In the genomic region with DNA sequence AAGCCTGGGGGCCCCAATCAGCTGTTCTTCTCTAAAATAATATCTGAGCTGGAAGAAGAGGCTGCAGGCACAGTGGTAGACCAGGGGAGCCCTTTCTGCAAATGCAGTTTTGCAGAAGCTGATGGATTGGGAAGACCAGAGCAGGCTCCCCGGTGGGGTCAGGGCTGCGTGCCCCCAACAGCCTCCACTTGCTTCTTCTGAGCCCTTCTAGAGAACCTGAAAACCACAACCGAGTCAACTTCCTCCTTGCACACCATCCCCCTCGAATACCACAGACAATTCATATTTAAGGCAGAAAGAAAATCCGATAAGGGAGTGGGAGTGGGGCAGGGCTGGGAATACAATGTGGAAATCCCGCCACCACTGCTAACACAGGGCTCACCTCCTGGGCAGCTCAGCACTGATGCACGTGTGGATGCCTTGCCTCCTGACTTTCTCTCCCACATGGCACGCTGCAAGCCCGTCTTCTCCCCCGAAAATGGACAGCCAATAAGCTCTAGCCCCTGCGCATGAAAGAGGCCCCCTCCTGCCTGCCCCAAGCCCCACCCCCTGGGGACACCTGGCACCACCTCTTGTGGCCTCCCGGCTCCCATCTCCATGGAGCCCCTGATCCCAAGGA, we compare ENCODE assay signal across 1 cellular context.
A peak's percentile ranks its signal among the peaks of the same experiment; 100 is the strongest.
TF ChIP-seq lines count a peak whose summit lies in the region.

No MANE protein-coding gene starts in this region.

TF ChIP-seq in GM12878, 131 proteins besides CTCF, POLR2A, EP300 and RAD21 (continued from another document and continues in another):
- TF ChIP-seq, protein P1, sequence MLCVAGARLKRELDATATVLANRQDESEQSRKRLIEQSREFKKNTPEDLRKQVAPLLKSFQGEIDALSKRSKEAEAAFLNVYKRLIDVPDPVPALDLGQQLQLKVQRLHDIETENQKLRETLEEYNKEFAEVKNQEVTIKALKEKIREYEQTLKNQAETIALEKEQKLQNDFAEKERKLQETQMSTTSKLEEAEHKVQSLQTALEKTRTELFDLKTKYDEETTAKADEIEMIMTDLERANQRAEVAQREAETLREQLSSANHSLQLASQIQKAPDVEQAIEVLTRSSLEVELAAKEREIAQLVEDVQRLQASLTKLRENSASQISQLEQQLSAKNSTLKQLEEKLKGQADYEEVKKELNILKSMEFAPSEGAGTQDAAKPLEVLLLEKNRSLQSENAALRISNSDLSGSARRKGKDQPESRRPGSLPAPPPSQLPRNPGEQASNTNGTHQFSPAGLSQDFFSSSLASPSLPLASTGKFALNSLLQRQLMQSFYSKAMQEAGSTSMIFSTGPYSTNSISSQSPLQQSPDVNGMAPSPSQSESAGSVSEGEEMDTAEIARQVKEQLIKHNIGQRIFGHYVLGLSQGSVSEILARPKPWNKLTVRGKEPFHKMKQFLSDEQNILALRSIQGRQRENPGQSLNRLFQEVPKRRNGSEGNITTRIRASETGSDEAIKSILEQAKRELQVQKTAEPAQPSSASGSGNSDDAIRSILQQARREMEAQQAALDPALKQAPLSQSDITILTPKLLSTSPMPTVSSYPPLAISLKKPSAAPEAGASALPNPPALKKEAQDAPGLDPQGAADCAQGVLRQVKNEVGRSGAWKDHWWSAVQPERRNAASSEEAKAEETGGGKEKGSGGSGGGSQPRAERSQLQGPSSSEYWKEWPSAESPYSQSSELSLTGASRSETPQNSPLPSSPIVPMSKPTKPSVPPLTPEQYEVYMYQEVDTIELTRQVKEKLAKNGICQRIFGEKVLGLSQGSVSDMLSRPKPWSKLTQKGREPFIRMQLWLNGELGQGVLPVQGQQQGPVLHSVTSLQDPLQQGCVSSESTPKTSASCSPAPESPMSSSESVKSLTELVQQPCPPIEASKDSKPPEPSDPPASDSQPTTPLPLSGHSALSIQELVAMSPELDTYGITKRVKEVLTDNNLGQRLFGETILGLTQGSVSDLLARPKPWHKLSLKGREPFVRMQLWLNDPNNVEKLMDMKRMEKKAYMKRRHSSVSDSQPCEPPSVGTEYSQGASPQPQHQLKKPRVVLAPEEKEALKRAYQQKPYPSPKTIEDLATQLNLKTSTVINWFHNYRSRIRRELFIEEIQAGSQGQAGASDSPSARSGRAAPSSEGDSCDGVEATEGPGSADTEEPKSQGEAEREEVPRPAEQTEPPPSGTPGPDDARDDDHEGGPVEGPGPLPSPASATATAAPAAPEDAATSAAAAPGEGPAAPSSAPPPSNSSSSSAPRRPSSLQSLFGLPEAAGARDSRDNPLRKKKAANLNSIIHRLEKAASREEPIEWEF (IDR thresholded peaks at IDR 0.05; ENCODE audit: insufficient replicate concordance, low read depth, low read length) = no peak
- TF ChIP-seq NR2F1 (conservative IDR thresholded peaks at IDR 0.05) = peak; percentile 87
- TF ChIP-seq BCL11A (IDR thresholded peaks at IDR 0.05; ENCODE audit: low read depth, low read length) = peak; percentile 40; the same call in 1 of the 2 replicates
- no peak for TF ChIP-seq ZSCAN29 (IDR thresholded peaks at IDR 0.05)
- peak; percentile 60; the same call in 1 of the 2 replicates for TF ChIP-seq CHD2 (IDR thresholded peaks at IDR 0.05; ENCODE audit: borderline replicate concordance, low read depth, low read length)
- TF ChIP-seq JUNB (IDR thresholded peaks at IDR 0.05) = no peak
- no peak for TF ChIP-seq PAX8 (IDR thresholded peaks at IDR 0.05)
- TF ChIP-seq KLF5 (IDR thresholded peaks at IDR 0.05; ENCODE audit: partially characterized antibody) = no peak
- no peak for TF ChIP-seq POU2F2 (IDR thresholded peaks at IDR 0.05; ENCODE audit: borderline replicate concordance, low read depth, low read length)
- 0 out of 2 replicates have a peak, but pooled peaks have one; percentile 32 for TF ChIP-seq MLLT1 (IDR thresholded peaks at IDR 0.05)
- TF ChIP-seq TCF12 (IDR thresholded peaks at IDR 0.05; ENCODE audit: low read depth, low read length) = 0 out of 2 replicates have a peak, but pooled peaks have one; percentile 17
- no peak for TF ChIP-seq CHD4 (IDR thresholded peaks at IDR 0.05)
- TF ChIP-seq HSF1 (IDR thresholded peaks at IDR 0.05; ENCODE audit: low read depth, low read length) = no peak
- TF ChIP-seq PAX5 (IDR thresholded peaks at IDR 0.05; ENCODE audit: borderline replicate concordance, low read depth, low read length) = peak; percentile 55; the same call in 1 of the 2 replicates
- TF ChIP-seq POLR2AphosphoS5 (IDR thresholded peaks at IDR 0.05; ENCODE audit: low read length) = no peak; the same call in 1 of the 2 replicates
- no peak for TF ChIP-seq E4F1 (IDR thresholded peaks at IDR 0.05; ENCODE audit: borderline replicate concordance, partially characterized antibody)
- no peak for TF ChIP-seq ZNF207 (IDR thresholded peaks at IDR 0.05; ENCODE audit: borderline replicate concordance)
- TF ChIP-seq BCL3 (IDR thresholded peaks at IDR 0.05; ENCODE audit: borderline replicate concordance, insufficient read depth, low read depth, low read length, poor library complexity, severe bottlenecking) = no peak
- peak; percentile 42; the same call in 1 of the 2 replicates for TF ChIP-seq GATAD2B (conservative IDR thresholded peaks at IDR 0.05; ENCODE audit: low read depth)
- TF ChIP-seq SUPT20H (IDR thresholded peaks at IDR 0.05; ENCODE audit: borderline replicate concordance, control insufficient read depth, low read depth, low read length) = no peak
- 0 out of 2 replicates have a peak, but pooled peaks have one; percentile 33 for TF ChIP-seq ATF7 (IDR thresholded peaks at IDR 0.05; ENCODE audit: low read depth)
- no peak for TF ChIP-seq PKNOX1 (IDR thresholded peaks at IDR 0.05)
- TF ChIP-seq GABPA (IDR thresholded peaks at IDR 0.05; ENCODE audit: low read depth) = no peak
- TF ChIP-seq, protein P2, sequence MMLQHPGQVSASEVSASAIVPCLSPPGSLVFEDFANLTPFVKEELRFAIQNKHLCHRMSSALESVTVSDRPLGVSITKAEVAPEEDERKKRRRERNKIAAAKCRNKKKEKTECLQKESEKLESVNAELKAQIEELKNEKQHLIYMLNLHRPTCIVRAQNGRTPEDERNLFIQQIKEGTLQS (IDR thresholded peaks at IDR 0.05; ENCODE audit: borderline replicate concordance, extremely low read depth, low read depth, low read length) = no peak
- no peak for TF ChIP-seq NR2C1 (IDR thresholded peaks at IDR 0.05)
- no peak for TF ChIP-seq CBX3 (IDR thresholded peaks at IDR 0.05; ENCODE audit: borderline replicate concordance, low read depth)
- no peak for TF ChIP-seq SREBF2 (IDR thresholded peaks at IDR 0.05; ENCODE audit: low read length)
- TF ChIP-seq YY1 (IDR thresholded peaks at IDR 0.05; ENCODE audit: low read depth, low read length) = no peak
- TF ChIP-seq, protein P3, sequence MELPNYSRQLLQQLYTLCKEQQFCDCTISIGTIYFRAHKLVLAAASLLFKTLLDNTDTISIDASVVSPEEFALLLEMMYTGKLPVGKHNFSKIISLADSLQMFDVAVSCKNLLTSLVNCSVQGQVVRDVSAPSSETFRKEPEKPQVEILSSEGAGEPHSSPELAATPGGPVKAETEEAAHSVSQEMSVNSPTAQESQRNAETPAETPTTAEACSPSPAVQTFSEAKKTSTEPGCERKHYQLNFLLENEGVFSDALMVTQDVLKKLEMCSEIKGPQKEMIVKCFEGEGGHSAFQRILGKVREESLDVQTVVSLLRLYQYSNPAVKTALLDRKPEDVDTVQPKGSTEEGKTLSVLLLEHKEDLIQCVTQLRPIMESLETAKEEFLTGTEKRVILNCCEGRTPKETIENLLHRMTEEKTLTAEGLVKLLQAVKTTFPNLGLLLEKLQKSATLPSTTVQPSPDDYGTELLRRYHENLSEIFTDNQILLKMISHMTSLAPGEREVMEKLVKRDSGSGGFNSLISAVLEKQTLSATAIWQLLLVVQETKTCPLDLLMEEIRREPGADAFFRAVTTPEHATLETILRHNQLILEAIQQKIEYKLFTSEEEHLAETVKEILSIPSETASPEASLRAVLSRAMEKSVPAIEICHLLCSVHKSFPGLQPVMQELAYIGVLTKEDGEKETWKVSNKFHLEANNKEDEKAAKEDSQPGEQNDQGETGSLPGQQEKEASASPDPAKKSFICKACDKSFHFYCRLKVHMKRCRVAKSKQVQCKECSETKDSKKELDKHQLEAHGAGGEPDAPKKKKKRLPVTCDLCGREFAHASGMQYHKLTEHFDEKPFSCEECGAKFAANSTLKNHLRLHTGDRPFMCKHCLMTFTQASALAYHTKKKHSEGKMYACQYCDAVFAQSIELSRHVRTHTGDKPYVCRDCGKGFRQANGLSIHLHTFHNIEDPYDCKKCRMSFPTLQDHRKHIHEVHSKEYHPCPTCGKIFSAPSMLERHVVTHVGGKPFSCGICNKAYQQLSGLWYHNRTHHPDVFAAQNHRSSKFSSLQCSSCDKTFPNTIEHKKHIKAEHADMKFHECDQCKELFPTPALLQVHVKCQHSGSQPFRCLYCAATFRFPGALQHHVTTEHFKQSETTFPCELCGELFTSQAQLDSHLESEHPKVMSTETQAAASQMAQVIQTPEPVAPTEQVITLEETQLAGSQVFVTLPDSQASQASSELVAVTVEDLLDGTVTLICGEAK (IDR thresholded peaks at IDR 0.05; ENCODE audit: borderline replicate concordance) = no peak
- no peak for TF ChIP-seq ZZZ3 (IDR thresholded peaks at IDR 0.05; ENCODE audit: control insufficient read depth, insufficient read length, low read depth)
- TF ChIP-seq, protein P4, sequence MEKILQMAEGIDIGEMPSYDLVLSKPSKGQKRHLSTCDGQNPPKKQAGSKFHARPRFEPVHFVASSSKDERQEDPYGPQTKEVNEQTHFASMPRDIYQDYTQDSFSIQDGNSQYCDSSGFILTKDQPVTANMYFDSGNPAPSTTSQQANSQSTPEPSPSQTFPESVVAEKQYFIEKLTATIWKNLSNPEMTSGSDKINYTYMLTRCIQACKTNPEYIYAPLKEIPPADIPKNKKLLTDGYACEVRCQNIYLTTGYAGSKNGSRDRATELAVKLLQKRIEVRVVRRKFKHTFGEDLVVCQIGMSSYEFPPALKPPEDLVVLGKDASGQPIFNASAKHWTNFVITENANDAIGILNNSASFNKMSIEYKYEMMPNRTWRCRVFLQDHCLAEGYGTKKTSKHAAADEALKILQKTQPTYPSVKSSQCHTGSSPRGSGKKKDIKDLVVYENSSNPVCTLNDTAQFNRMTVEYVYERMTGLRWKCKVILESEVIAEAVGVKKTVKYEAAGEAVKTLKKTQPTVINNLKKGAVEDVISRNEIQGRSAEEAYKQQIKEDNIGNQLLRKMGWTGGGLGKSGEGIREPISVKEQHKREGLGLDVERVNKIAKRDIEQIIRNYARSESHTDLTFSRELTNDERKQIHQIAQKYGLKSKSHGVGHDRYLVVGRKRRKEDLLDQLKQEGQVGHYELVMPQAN (conservative IDR thresholded peaks at IDR 0.05) = 0 out of 2 replicates have a peak, but pooled peaks have one; percentile 16
- TF ChIP-seq POLR2AphosphoS2 (IDR thresholded peaks at IDR 0.05; ENCODE audit: low read depth, low read length) = no peak
- TF ChIP-seq YBX1 (IDR thresholded peaks at IDR 0.05) = no peak
- TF ChIP-seq ESRRA (IDR thresholded peaks at IDR 0.05; ENCODE audit: low read length) = no peak
- no peak for TF ChIP-seq TCF7 (IDR thresholded peaks at IDR 0.05; ENCODE audit: borderline replicate concordance)
- no peak for TF ChIP-seq SMARCA5 (IDR thresholded peaks at IDR 0.05)
- no peak for TF ChIP-seq MEF2B (IDR thresholded peaks at IDR 0.05; ENCODE audit: partially characterized antibody, poor library complexity, severe bottlenecking)
